ENCODE assay signal across 1 cellular context in genomic region chr10:32980242-32980557, GRCh38.
TF ChIP-seq lines count a peak whose summit lies in the region.

No MANE protein-coding gene starts in this region.

TF ChIP-seq in GM23338, 12 proteins besides CTCF, POLR2A, EP300 and RAD21 (continued from another document):
- TF ChIP-seq ZNF462 (CRISPR knock-in tag; IDR thresholded peaks at IDR 0.05) = no peak
- no peak for TF ChIP-seq EZH2 (IDR thresholded peaks at IDR 0.05; ENCODE audit: low read depth, unreplicated experiment)
- no peak for TF ChIP-seq JUNB (IDR thresholded peaks at IDR 0.05; ENCODE audit: unreplicated experiment)
- TF ChIP-seq ZNF114 (CRISPR knock-in tag; IDR thresholded peaks at IDR 0.05) = no peak
